9 cellular contexts compared by ENCODE assay signal in the genomic region with DNA sequence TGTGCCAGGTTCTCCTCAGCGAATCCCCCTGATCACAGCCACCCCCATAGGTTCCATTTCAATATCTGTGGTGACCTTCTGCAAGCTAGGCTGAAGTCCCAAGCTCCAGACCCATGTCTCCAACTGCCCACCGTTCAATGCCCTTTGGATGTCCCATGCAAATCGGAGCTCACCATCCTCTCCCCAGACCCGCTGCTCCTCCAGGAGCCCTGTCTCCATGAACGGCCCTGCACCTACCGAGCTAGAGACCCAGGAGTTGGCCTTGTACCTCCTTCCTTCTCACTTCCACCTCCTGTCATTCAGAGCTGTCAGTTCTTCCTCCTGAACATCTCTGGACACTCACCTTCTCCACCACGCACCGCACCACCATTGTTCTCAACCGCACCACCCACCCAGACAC. TPM values are rescaled to one million over a fixed set of nuclear protein-coding genes. Genes with fewer than 3 reads are reported as not detected.
A peak's percentile ranks its signal among the peaks of the same experiment; 100 is the strongest.
DNase-seq lines count a peak whose midpoint lies in the region; ATAC-seq and TF ChIP-seq lines count a peak whose summit lies in the region.
"Had no signal": no experiment of that assay in that cellular context is flagged by ENCODE, and none has a peak within 500 bp of the region (broad histone marks: within the 10 kb centered on the region; RNA-seq: fewer than 3 reads in every experiment).

No MANE protein-coding gene starts in this region.

- no peak for DNase-seq in CD4-positive, alpha-beta T cell
- no peak for DNase-seq in NT2/D1 (ENCODE audit: low read depth, low spot score)
- DNase-seq in endodermal cell = no peak
- DNase-seq in osteoblast (ENCODE audit: insufficient read length, low spot score, missing footprints) = no peak
- DNase-seq in mesenteric fat pad (ENCODE audit: low spot score) = no peak
- DNase-seq in cortex of kidney (lab: John Stamatoyannopoulos, UW) = no peak
- no peak for DNase-seq in activated effector memory CD4-positive, alpha-beta T cell treated with Interleukin-2 at 50 U/mL for 16 hours
- DNase-seq: NCI-H1092 treated with DMSO at 0.1 percent for 48 hours had no signal

- peak overlapping the region; percentile 99 for H3K4me3 Mint-ChIP-seq in CD4-positive, alpha-beta T cell
- H3K4me3 Mint-ChIP-seq in endodermal cell = peak overlapping the region; percentile 97

- CTCF ChIA-PET in CD4-positive, alpha-beta T cell (lab: Charles Lee) = no interaction called here

- peak overlapping the region; percentile 86 for H2AFZ ChIP-seq in osteoblast (ENCODE audit: low read length)

- H3K27me3 ChIP-seq in CD4-positive, alpha-beta T cell (ENCODE audit: control insufficient read depth, insufficient read depth, low read length) = no peaks in the 10 kb centered on the region
- H3K27me3 ChIP-seq in NT2/D1 (ENCODE audit: insufficient read depth, insufficient read length) = peaks cover 7% of the 10 kb centered on the region
- no peaks in the 10 kb centered on the region for H3K27me3 ChIP-seq in endodermal cell (ENCODE audit: control insufficient read depth, insufficient read depth, low read length, poor library complexity, severe bottlenecking)
- no peaks in the 10 kb centered on the region for H3K27me3 ChIP-seq in osteoblast (ENCODE audit: insufficient read depth, low read length)

- H3K4me3 ChIP-seq in NT2/D1 (ENCODE audit: insufficient read length, low read depth) (peak overlapping the region; percentile 94), endodermal cell (ENCODE audit: low read length) (peak overlapping the region; percentile 96), osteoblast (ENCODE audit: insufficient read depth, low read length) (peak overlapping the region; percentile 93)

- POLR2A ChIA-PET in CD4-positive, alpha-beta T cell (lab: Charles Lee) = interaction anchor here (0.8 to 2.1 kb wide), 3 partner anchors 195 to 242 kb away, joined by 3 to 7 read pairs (median 3); a partner anchor contains a TSS

- H3K36me3 Mint-ChIP-seq in CD4-positive, alpha-beta T cell (ENCODE audit: low read depth) = peaks cover 12% of the 10 kb centered on the region
- H3K36me3 Mint-ChIP-seq in endodermal cell (ENCODE audit: low read depth) = no peaks in the 10 kb centered on the region

- H3K4me1 ChIP-seq in NT2/D1 (ENCODE audit: insufficient read depth, insufficient read length) = peaks cover 3% of the 10 kb centered on the region
- H3K4me1 ChIP-seq in endodermal cell (ENCODE audit: control insufficient read depth, insufficient read depth, low read length) = peaks cover 2% of the 10 kb centered on the region
- H3K4me1 ChIP-seq in osteoblast (ENCODE audit: insufficient read depth, low read length) = peaks cover 7% of the 10 kb centered on the region

- H3K9ac ChIP-seq in NT2/D1 (ENCODE audit: insufficient read length, low read depth) (peak overlapping the region; percentile 91), endodermal cell (ENCODE audit: extremely low read depth, low read length, poor library complexity, severe bottlenecking) (no peak overlapping the region)

- H3K4me2 ChIP-seq in osteoblast (ENCODE audit: insufficient read depth, low read length) = peak overlapping the region; percentile 92

- no peak overlapping the region for H3K27ac ChIP-seq in CD4-positive, alpha-beta T cell (ENCODE audit: low read depth, low read length)
- no peak overlapping the region for H3K27ac ChIP-seq in endodermal cell (ENCODE audit: low read depth, low read length)
- no peak overlapping the region for H3K27ac ChIP-seq in osteoblast (ENCODE audit: low read depth, low read length)

- no peak for ATAC-seq in CD4-positive, alpha-beta T cell (ENCODE audit: poor library complexity)
- no peak for ATAC-seq in GM21381 (IDR thresholded peaks at IDR 0.05; ENCODE audit: unreplicated experiment)

- no peaks in the 10 kb centered on the region for H3K36me3 ChIP-seq in NT2/D1 (ENCODE audit: insufficient read depth, insufficient read length, low read length)
- no peaks in the 10 kb centered on the region for H3K36me3 ChIP-seq in endodermal cell (ENCODE audit: control insufficient read depth, insufficient read depth, low read length)
- H3K36me3 ChIP-seq in osteoblast (ENCODE audit: insufficient read depth, low read length) = no peaks in the 10 kb centered on the region

- H3K27ac Mint-ChIP-seq in CD4-positive, alpha-beta T cell = peak overlapping the region; percentile 88
- H3K27ac Mint-ChIP-seq in endodermal cell = no peak overlapping the region

- peaks cover 27% of the 10 kb centered on the region for H3K4me1 Mint-ChIP-seq in CD4-positive, alpha-beta T cell (ENCODE audit: low read depth)
- H3K4me1 Mint-ChIP-seq in endodermal cell = peaks cover 7% of the 10 kb centered on the region

- H4K20me1 ChIP-seq in osteoblast (ENCODE audit: insufficient read depth, low read length) = no peaks in the 10 kb centered on the region

- no peaks in the 10 kb centered on the region for H3K27me3 Mint-ChIP-seq in CD4-positive, alpha-beta T cell
- peaks cover 31% of the 10 kb centered on the region for H3K27me3 Mint-ChIP-seq in endodermal cell (ENCODE audit: insufficient read depth)

- H3K79me2 ChIP-seq in osteoblast (ENCODE audit: insufficient read depth, low read length) = peaks cover 21% of the 10 kb centered on the region

- no peak for TF ChIP-seq CTCF in CD4-positive, alpha-beta T cell (IDR thresholded peaks at IDR 0.05)
- no peak for TF ChIP-seq CTCF in endodermal cell (conservative IDR thresholded peaks at IDR 0.05)
- no peak for TF ChIP-seq CTCF in osteoblast (IDR thresholded peaks at IDR 0.05; ENCODE audit: extremely low read depth, low read depth, low read length)

- intact Hi-C loops in CD4-positive, alpha-beta T cell (cut with DNase I, micrococcal nuclease) = loop anchor here in 1 of 2 experiments (5.0 kb wide), 1 partner anchor 194 kb away; a partner anchor contains a TSS

- no peaks in the 10 kb centered on the region for H3K9me3 ChIP-seq in CD4-positive, alpha-beta T cell (ENCODE audit: control insufficient read depth, low read length)
- H3K9me3 ChIP-seq in NT2/D1 (ENCODE audit: insufficient read depth, low read length) (no peaks in the 10 kb centered on the region), endodermal cell (ENCODE audit: control insufficient read depth, low read length) (no peaks in the 10 kb centered on the region), osteoblast (ENCODE audit: low read depth, low read length) (no peaks in the 10 kb centered on the region)

- H3K9me3 Mint-ChIP-seq in CD4-positive, alpha-beta T cell = no peaks in the 10 kb centered on the region
- no peaks in the 10 kb centered on the region for H3K9me3 Mint-ChIP-seq in endodermal cell

- 79 to 84% methylated on average over 7 to 9 of the region's 9 CpGs for WGBS in endodermal cell (ENCODE audit: insufficient coverage in 1 of 2, insufficient read length in 1 of 2), 2 experiments

RNA-seq across cellular contexts. Expression of a gene that starts 1.0 kb away (rescaled TPM):
- total RNA-seq in CD4-positive, alpha-beta T cell = 10 to 100 TPM; 26.5 to 27.5 TPM
- total RNA-seq in endodermal cell (10 to 100 TPM; 45.2 to 49.4 TPM), osteoblast (19.7 and 21.4 TPM in 2 replicates), mesenteric fat pad (18.5 TPM)
- polyA plus RNA-seq in endodermal cell (2013, experiment 1 of 2) = 38.3 TPM
- 31.3 TPM for polyA plus RNA-seq in endodermal cell (2013, experiment 2 of 2)
